In genomic region chr17:64836623-64837017, GRCh38 we compare ENCODE assay signal across 8 cellular contexts.
DNase-seq lines count a peak whose midpoint lies in the region; ATAC-seq and TF ChIP-seq lines count a peak whose summit lies in the region.
"Not testable (repeated sequence)": the region's sequence is repeated elsewhere in the genome, so short reads cannot be mapped to it uniquely, and the experiment has no call there.

No MANE protein-coding gene starts in this region.

- not testable (repeated sequence) for H3F3A ChIP-seq in DOHH2 (ENCODE audit: control insufficient read depth, insufficient read depth); SK-N-SH (replicated peaks; ENCODE audit: insufficient read depth)

- DNase-seq in SK-N-SH (peak; percentile 44), fibroblast of peridontal ligament (ENCODE audit: extremely low read depth) (peak; percentile 7), mucosa of descending colon (peak; percentile 41 to 70 (median 67))
- peak; percentile 35 for DNase-seq in activated naive CD8-positive, alpha-beta T cell treated with anti-CD3 and anti-CD28 coated beads for 36 hours

- intact Hi-C loops in mucosa of descending colon (cut with DNase I, micrococcal nuclease): not testable (repeated sequence)

- peak overlapping the region; percentile 89 for H3K4me3 Mint-ChIP-seq in activated naive CD8-positive, alpha-beta T cell treated with anti-CD3 and anti-CD28 coated beads for 36 hours
- H3K4me3 Mint-ChIP-seq in stimulated activated memory B cell treated with anti-CD40 and anti-IgM and Interleukin-4, amounts not matched to agents 10 μg/mL and 1 μg/mL and 100 μg/mL, for 72 hours: peak overlapping the region; percentile 86

- peak overlapping the region; percentile 74 for H3K9ac ChIP-seq in SK-N-SH

- H3K27ac Mint-ChIP-seq in activated naive CD8-positive, alpha-beta T cell treated with anti-CD3 and anti-CD28 coated beads for 36 hours: peak overlapping the region; percentile 82
- H3K27ac Mint-ChIP-seq in stimulated activated memory B cell treated with anti-CD40 and anti-IgM and Interleukin-4, amounts not matched to agents 10 μg/mL and 1 μg/mL and 100 μg/mL, for 72 hours: peak overlapping the region; percentile 94

- ATAC-seq in GM21528 (IDR thresholded peaks at IDR 0.05; ENCODE audit: low FRiP score, unreplicated experiment) (peak; percentile 37), HG03354 (IDR thresholded peaks at IDR 0.05; ENCODE audit: poor library complexity, severe bottlenecking, unreplicated experiment) (peak; percentile 41), mucosa of descending colon (peak; percentile 54)
- peak; percentile 44 for ATAC-seq in stimulated activated memory B cell treated with anti-CD40 and anti-IgM and Interleukin-4, amounts not matched to agents 10 μg/mL and 1 μg/mL and 100 μg/mL, for 72 hours

- H3K27ac ChIP-seq in DOHH2 (ENCODE audit: low read depth, low read length): not testable (repeated sequence)
- H3K27ac ChIP-seq in SK-N-SH (ENCODE audit: low read depth in 2 of 2, low read length in 1 of 2): 0 out of 4 replicates have a peak overlapping the region, but pooled peaks of 1 of the 2 experiments have one; percentile 35

- not testable (repeated sequence) for H3K4me1 Mint-ChIP-seq in activated naive CD8-positive, alpha-beta T cell treated with anti-CD3 and anti-CD28 coated beads for 36 hours
- H3K4me1 Mint-ChIP-seq in stimulated activated memory B cell treated with anti-CD40 and anti-IgM and Interleukin-4, amounts not matched to agents 10 μg/mL and 1 μg/mL and 100 μg/mL, for 72 hours: peaks cover 32% of the 10 kb centered on the region

- not testable (repeated sequence) for H3K79me2 ChIP-seq in DOHH2 (ENCODE audit: control insufficient read depth, low read length)
- H3K79me2 ChIP-seq in SK-N-SH (ENCODE audit: insufficient read depth): peaks cover 27% of the 10 kb centered on the region

- H3K4me2 ChIP-seq in DOHH2 (ENCODE audit: low read length) (peak overlapping the region; percentile 81), SK-N-SH (peak overlapping the region; percentile 90)

- peak overlapping the region; percentile 85 for H3K4me3 ChIP-seq in DOHH2 (ENCODE audit: low read length)
- H3K4me3 ChIP-seq in SK-N-SH (ENCODE audit: low read depth in 2 of 2, low read length in 1 of 2): peak overlapping the region; percentile 61 to 88
- H3K4me3 ChIP-seq in mucosa of descending colon: peak overlapping the region; percentile 42

- not testable (repeated sequence) for H3K9me2 ChIP-seq in DOHH2 (replicated peaks; ENCODE audit: control insufficient read depth, low read length); SK-N-SH

- POLR2A ChIA-PET in SK-N-SH (lab: Yijun Ruan, JAX): not testable (repeated sequence)

- WGBS in SK-N-SH (ENCODE audit: low lambda C conversion rate): under 1% methylated on average over 27 of the region's 32 CpGs

- peaks cover 21% of the 10 kb centered on the region for H3K4me1 ChIP-seq in DOHH2 (ENCODE audit: control insufficient read depth, low read length)
- H3K4me1 ChIP-seq in SK-N-SH (ENCODE audit: control insufficient read depth in 1 of 2, insufficient read depth in 2 of 2, low read depth in 1 of 2, low read length in 1 of 2); mucosa of descending colon (ENCODE audit: low read depth): not testable (repeated sequence)

- CTCF ChIA-PET in SK-N-SH (lab: Yijun Ruan, JAX): interaction anchor here (0.8 kb wide), 1 partner anchor 60 kb away, joined by 3 read pairs; no protein-coding TSS in a partner anchor

- H2AFZ ChIP-seq in SK-N-SH (ENCODE audit: low read depth): peak overlapping the region; percentile 75; the same call in 1 of the 2 replicates

- not testable (repeated sequence) for TF ChIP-seq EP300 in SK-N-SH (IDR thresholded peaks at IDR 0.05; ENCODE audit: borderline replicate concordance in 1 of 2, low read depth in 1 of 2, low read length in 1 of 2)

- H4K20me1 ChIP-seq in DOHH2 (ENCODE audit: control insufficient read depth, insufficient read depth, low read depth, low read length); SK-N-SH (ENCODE audit: insufficient read depth): not testable (repeated sequence)

- not testable (repeated sequence) for H3K27me3 ChIP-seq in DOHH2 (ENCODE audit: control insufficient read depth, low read length); SK-N-SH (ENCODE audit: insufficient read depth)

- H3K36me3 Mint-ChIP-seq in activated naive CD8-positive, alpha-beta T cell treated with anti-CD3 and anti-CD28 coated beads for 36 hours; stimulated activated memory B cell treated with anti-CD40 and anti-IgM and Interleukin-4, amounts not matched to agents 10 μg/mL and 1 μg/mL and 100 μg/mL, for 72 hours: not testable (repeated sequence)

- H3K9me3 Mint-ChIP-seq in activated naive CD8-positive, alpha-beta T cell treated with anti-CD3 and anti-CD28 coated beads for 36 hours; stimulated activated memory B cell treated with anti-CD40 and anti-IgM and Interleukin-4, amounts not matched to agents 10 μg/mL and 1 μg/mL and 100 μg/mL, for 72 hours: not testable (repeated sequence)

- not testable (repeated sequence) for TF ChIP-seq RAD21 in SK-N-SH (IDR thresholded peaks at IDR 0.05; ENCODE audit: low read length)

- not testable (repeated sequence) for H3K36me3 ChIP-seq in DOHH2 (ENCODE audit: control insufficient read depth, low read length); SK-N-SH (replicated peaks in 1 of 2; ENCODE audit: control insufficient read depth in 1 of 2, insufficient read depth in 2 of 2, low read length in 1 of 2); mucosa of descending colon (ENCODE audit: low read depth)

- H3K27me3 Mint-ChIP-seq in activated naive CD8-positive, alpha-beta T cell treated with anti-CD3 and anti-CD28 coated beads for 36 hours; stimulated activated memory B cell treated with anti-CD40 and anti-IgM and Interleukin-4, amounts not matched to agents 10 μg/mL and 1 μg/mL and 100 μg/mL, for 72 hours: not testable (repeated sequence)

- not testable (repeated sequence) for TF ChIP-seq CTCF in DOHH2 (IDR thresholded peaks at IDR 0.05; ENCODE audit: low read depth, low read length, poor library complexity, severe bottlenecking); SK-N-SH (IDR thresholded peaks at IDR 0.05); mucosa of descending colon (IDR thresholded peaks at IDR 0.05)

- not testable (repeated sequence) for H3K9me3 ChIP-seq in DOHH2 (ENCODE audit: control insufficient read depth, insufficient read depth, low read length); SK-N-SH; mucosa of descending colon

Comparison
In these comparisons a context has a peak if more than half of its experiments do, and no peak if none do; other contexts are left out.
1. DNase-seq: peak in every context shown above with its lines; median percentile 67 in mucosa of descending colon; 44 in SK-N-SH; 35 in activated naive CD8-positive, alpha-beta T cell treated with anti-CD3 and anti-CD28 coated beads for 36 hours; 7 in fibroblast of peridontal ligament.